In the genomic region with DNA sequence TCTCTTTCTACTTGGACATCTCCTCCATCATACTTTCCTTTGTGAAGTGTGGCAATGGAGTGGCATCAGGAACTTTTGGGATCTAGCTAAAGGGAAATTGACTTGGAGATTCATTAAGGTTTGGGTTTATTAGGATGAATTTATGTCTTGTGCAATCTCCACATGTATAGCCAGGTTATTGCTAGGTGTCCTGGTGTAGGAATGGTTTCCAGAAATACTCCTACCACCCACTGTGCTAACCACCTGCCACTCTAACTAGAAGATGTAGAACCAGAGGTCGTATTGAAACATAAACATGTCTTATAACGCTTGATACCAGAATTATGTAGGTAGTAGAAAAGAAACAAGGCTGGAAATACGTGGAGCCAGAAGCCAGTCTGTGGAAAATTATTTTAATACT, we compare ENCODE assay signal across 30 cellular contexts.
"Had no signal": no experiment of that assay in that cellular context is flagged by ENCODE, and none has a peak within 500 bp of the region (broad histone marks: within the 10 kb centered on the region; RNA-seq: fewer than 3 reads in every experiment).

No MANE protein-coding gene starts in this region.

- DNase-seq: activated B cell treated with CpG ODN at 0.5 μM for 24 hours; activated CD4-positive, alpha-beta memory T cell treated with anti-CD3 and anti-CD28 coated beads for 36 hours; activated CD4-positive, alpha-beta T cell treated with anti-CD3 and anti-CD28 coated beads for 4 hours; activated CD4-positive, alpha-beta T cell treated with anti-CD3 and anti-CD28 coated beads, Interleukin-2, amount 50 U/mL, for 1 hour; activated CD4-positive, CD25-positive, alpha-beta regulatory T cell treated with anti-CD3 and anti-CD28 coated beads, Interleukin-2, amount 50 U/mL, for 72 hours; activated CD8-positive, alpha-beta memory T cell treated with anti-CD3 and anti-CD28 coated beads, Interleukin-2, amount 50 U/mL, for 4 hours; activated naive CD4-positive, alpha-beta T cell treated with anti-CD3 and anti-CD28 coated beads, Interleukin-2, amount 10 ng/mL, durations not matched to agents 7 days and 5 days; activated naive CD8-positive, alpha-beta T cell treated with anti-CD3 and anti-CD28 coated beads, Interleukin-2, amount 50 U/mL, for 24 hours; activated T-cell treated with anti-CD3 and anti-CD28 coated beads for 4 hours; activated T-cell treated with anti-CD3 and anti-CD28 coated beads, Interleukin-2, amount 50 U/mL, for 4 hours; anterior cingulate cortex; Kasumi-1; KG1; MG63; NCI-H1048; NCI-H1105 treated with DMSO at 0.1 percent for 48 hours; NCI-H1436; NCI-H1930; NCI-H2081 treated with DMSO at 0.1 percent for 48 hours; NCI-H510A; NCI-H526 treated with DMSO at 0.1 percent for 48 hours; NCI-H82; NK-92 treated with Interleukin-12 subunit alpha and Interleukin-12 subunit beta, amount 100 ng/mL, for 24 hours; PC-3; SIG-M5; T-cell; T-helper 17 cell had no signal

- H3K4me3 Mint-ChIP-seq: activated B cell treated with CpG ODN at 0.5 μM for 24 hours; activated CD4-positive, alpha-beta memory T cell treated with anti-CD3 and anti-CD28 coated beads for 36 hours; activated naive CD4-positive, alpha-beta T cell treated with anti-CD3 and anti-CD28 coated beads, Interleukin-2, amount 10 ng/mL, durations not matched to agents 7 days and 5 days; activated naive CD8-positive, alpha-beta T cell; activated naive CD8-positive, alpha-beta T cell treated with anti-CD3 and anti-CD28 coated beads, Interleukin-2, amount 50 U/mL, for 24 hours; activated T-cell treated with anti-CD3 and anti-CD28 coated beads, Interleukin-2, amount 50 U/mL, for 4 hours; activated T-helper 1 cell treated with anti-CD3 and anti-CD28 coated beads, Interleukin-12 subunit alpha, Interleukin-12 subunit beta, Interleukin-2, Interleukin-4 antibody, amounts not matched to agents 30 ng/mL and 10 ng/mL and 1 ng/mL, durations not matched to agents 14 hours and 24 hours and 36 hours; brain; T-cell; T-helper 17 cell had no signal

- H3K36me3 Mint-ChIP-seq: activated CD4-positive, alpha-beta memory T cell treated with anti-CD3 and anti-CD28 coated beads for 36 hours; activated naive CD4-positive, alpha-beta T cell treated with anti-CD3 and anti-CD28 coated beads, Interleukin-2, amount 10 ng/mL, durations not matched to agents 7 days and 5 days; activated naive CD8-positive, alpha-beta T cell; brain; T-cell had no signal

- H3K27me3 Mint-ChIP-seq: activated B cell treated with CpG ODN at 0.5 μM for 24 hours; activated naive CD4-positive, alpha-beta T cell treated with anti-CD3 and anti-CD28 coated beads, Interleukin-2, amount 10 ng/mL, durations not matched to agents 7 days and 5 days; activated naive CD8-positive, alpha-beta T cell; activated naive CD8-positive, alpha-beta T cell treated with anti-CD3 and anti-CD28 coated beads, Interleukin-2, amount 50 U/mL, for 24 hours had no signal

- H3K9me3 Mint-ChIP-seq: activated B cell treated with CpG ODN at 0.5 μM for 24 hours; activated CD4-positive, alpha-beta memory T cell treated with anti-CD3 and anti-CD28 coated beads for 36 hours; activated naive CD4-positive, alpha-beta T cell treated with anti-CD3 and anti-CD28 coated beads, Interleukin-2, amount 10 ng/mL, durations not matched to agents 7 days and 5 days; activated naive CD8-positive, alpha-beta T cell treated with anti-CD3 and anti-CD28 coated beads, Interleukin-2, amount 50 U/mL, for 24 hours; activated T-cell treated with anti-CD3 and anti-CD28 coated beads, Interleukin-2, amount 50 U/mL, for 4 hours; activated T-helper 1 cell treated with anti-CD3 and anti-CD28 coated beads, Interleukin-12 subunit alpha, Interleukin-12 subunit beta, Interleukin-2, Interleukin-4 antibody, amounts not matched to agents 30 ng/mL and 10 ng/mL and 1 ng/mL, durations not matched to agents 14 hours and 24 hours and 36 hours; brain; T-cell had no signal

- H3K27ac Mint-ChIP-seq: activated B cell treated with CpG ODN at 0.5 μM for 24 hours; activated CD4-positive, alpha-beta memory T cell treated with anti-CD3 and anti-CD28 coated beads for 36 hours; activated naive CD4-positive, alpha-beta T cell treated with anti-CD3 and anti-CD28 coated beads, Interleukin-2, amount 10 ng/mL, durations not matched to agents 7 days and 5 days; activated naive CD8-positive, alpha-beta T cell; activated naive CD8-positive, alpha-beta T cell treated with anti-CD3 and anti-CD28 coated beads, Interleukin-2, amount 50 U/mL, for 24 hours; activated T-helper 1 cell treated with anti-CD3 and anti-CD28 coated beads, Interleukin-12 subunit alpha, Interleukin-12 subunit beta, Interleukin-2, Interleukin-4 antibody, amounts not matched to agents 30 ng/mL and 10 ng/mL and 1 ng/mL, durations not matched to agents 14 hours and 24 hours and 36 hours; brain; T-cell; T-helper 17 cell had no signal

- H3K4me1 Mint-ChIP-seq: activated B cell treated with CpG ODN at 0.5 μM for 24 hours, brain had no signal
